Comparison of ENCODE assay signal across 8 cellular contexts in genomic region chr11:64299847-64300648, GRCh38. TPM values are rescaled to one million over a fixed set of nuclear protein-coding genes. Genes with fewer than 3 reads are reported as not detected.
DNase-seq lines count a peak whose midpoint lies in the region; ATAC-seq, FAIRE-seq and TF ChIP-seq lines count a peak whose summit lies in the region.

TSS of gene CATSPERZ (plus strand) at chr11:64300358. CDS start at chr11:64300411, 53 bp downstream.

- H2BK20ac ChIP-seq in H1 (ENCODE audit: low read length), result peak within 1 kb of the TSS; percentile 28; the same call in 1 of the 2 replicates

- no peak within 1 kb of the TSS for H3K4ac ChIP-seq in H1 (replicated peaks; ENCODE audit: insufficient read length, low read depth, low read length)

- H4K91ac ChIP-seq in H1 (replicated peaks; ENCODE audit: insufficient read length, low read length), result peak within 1 kb of the TSS; percentile 94

- peaks cover 36% of the 10 kb centered on the region for H3F3A ChIP-seq in neural progenitor cell (ENCODE audit: low read depth)

- intact Hi-C loops in CD14-positive monocyte (cut with micrococcal nuclease), result loop anchor here (2.0 to 5.0 kb wide), 4 partner anchors 15 to 58 kb away; partner anchors contain the start of genes BAD (in 1 of the 2), FKBP2 (in 1 of the 2), GPR137 (in 1 of the 2) and PLCB3 (in 1 of the 2)

- peaks cover 17% of the 10 kb centered on the region for H3K4me1 ChIP-seq in NT2/D1 (ENCODE audit: insufficient read depth, insufficient read length)
- H3K4me1 ChIP-seq in H1 (replicated peaks in 1 of 4; ENCODE audit: control insufficient read depth in 3 of 4, insufficient read depth in 4 of 4, low read length in 3 of 4), result peaks cover 3 to 27% (median 18%) of the 10 kb centered on the region in 4 experiments; a peak in 6 of 7 replicates
- H3K4me1 ChIP-seq in neural progenitor cell, result peaks cover 13% of the 10 kb centered on the region

- no peak for ATAC-seq in GM19023 (IDR thresholded peaks at IDR 0.05; ENCODE audit: unreplicated experiment)
- no peak for ATAC-seq in GM18870 (IDR thresholded peaks at IDR 0.05; ENCODE audit: unreplicated experiment)

- H3K14ac ChIP-seq in H1 (ENCODE audit: insufficient read length), result no peak within 1 kb of the TSS

- DNase-seq in CD14-positive monocyte (ENCODE audit: low spot score), result no peak
- DNase-seq in NT2/D1 (ENCODE audit: low read depth, low spot score), result no peak
- DNase-seq in H1 (ENCODE audit: low read depth in 1 of 2, low spot score in 2 of 2), result peak in 1 of 2 experiments; percentile 83
- no peak for DNase-seq in neural progenitor cell (ENCODE audit: low spot score)
- DNase-seq in MV-4-11 (lab: John Stamatoyannopoulos, UW), result no peak
- DNase-seq in NAMALWA (ENCODE audit: low spot score), result no peak

- TF ChIP-seq CTCF in CD14-positive monocyte (IDR thresholded peaks at IDR 0.05) (no peak), H1 (IDR thresholded peaks at IDR 0.05; ENCODE audit: control extremely low read depth in 1 of 3, insufficient read depth in 1 of 3, low read depth in 1 of 3, low read length in 3 of 3) (no peak), neural progenitor cell (IDR thresholded peaks at IDR 0.05) (peak; percentile 26)

- no peak within 1 kb of the TSS for H2BK5ac ChIP-seq in H1 (ENCODE audit: low read depth, low read length)

- H3K4me3 Mint-ChIP-seq in CD14-positive monocyte (peak within 1 kb of the TSS; percentile 75 to 91), neural progenitor cell (peak within 1 kb of the TSS; percentile 81)

- H3K4me2 ChIP-seq in H1 (ENCODE audit: insufficient read depth in 1 of 2, low read depth in 2 of 2, low read length in 2 of 2) (peak within 1 kb of the TSS; percentile 59 to 66), neural progenitor cell (peak within 1 kb of the TSS; percentile 78)

- TF ChIP-seq EP300 in H1 (IDR thresholded peaks at IDR 0.05; ENCODE audit: borderline replicate concordance in 1 of 2, low read depth in 2 of 2, low read length in 2 of 2), result no peak

- no peak within 1 kb of the TSS for H3K56ac ChIP-seq in H1 (replicated peaks; ENCODE audit: insufficient read length, low read depth, low read length)

- H2BK15ac ChIP-seq in H1 (ENCODE audit: low read length), result peak within 1 kb of the TSS; percentile 95; the same call in 1 of the 2 replicates

- no peaks in the 10 kb centered on the region for H3K9me3 ChIP-seq in NT2/D1 (ENCODE audit: insufficient read depth, low read length)
- no peaks in the 10 kb centered on the region; a peak in 1 of 4 replicates for H3K9me3 ChIP-seq in H1 (ENCODE audit: insufficient read depth in 2 of 2, low read depth in 1 of 2, low read length in 1 of 2)
- no peaks in the 10 kb centered on the region for H3K9me3 ChIP-seq in neural progenitor cell (ENCODE audit: low read depth)

- peak within 1 kb of the TSS; percentile 64; the same call in 1 of the 2 replicates for H3K18ac ChIP-seq in H1 (ENCODE audit: extremely low read depth, low read length)

- H2AFZ ChIP-seq in H1 (ENCODE audit: low read length), result no peak within 1 kb of the TSS
- no peak within 1 kb of the TSS for H2AFZ ChIP-seq in neural progenitor cell (replicated peaks)

- H3K4me3 ChIP-seq in NT2/D1 (ENCODE audit: insufficient read length, low read depth) (peak within 1 kb of the TSS; percentile 31), H1 (ENCODE audit: extremely low read depth in 1 of 4, insufficient read depth in 2 of 4, low read depth in 3 of 4, low read length in 4 of 4) (peak within 1 kb of the TSS; percentile 7 to 49 (median 16); a peak in 7 of 8 replicates), neural progenitor cell (peak within 1 kb of the TSS; percentile 40)

- peaks cover 42% of the 10 kb centered on the region for H3K4me1 Mint-ChIP-seq in CD14-positive monocyte
- peaks cover 20% of the 10 kb centered on the region for H3K4me1 Mint-ChIP-seq in neural progenitor cell

- no peak within 1 kb of the TSS for H2AK5ac ChIP-seq in H1 (ENCODE audit: low read depth, low read length)

- no peak for TF ChIP-seq POLR2A in H1 (IDR thresholded peaks at IDR 0.05; ENCODE audit: control extremely low read depth in 1 of 2, low read depth in 2 of 2, low read length in 2 of 2)

- WGBS in H1 (ENCODE audit: extremely low coverage in 1 of 2, insufficient coverage in 1 of 2, insufficient read length in 1 of 2, insufficient replicate concordance in 2 of 2, low coverage in 1 of 2, low lambda C conversion rate in 2 of 2, missing lambda C conversion rate in 1 of 2), 2 experiments, result 17% methylated on average over 29 of the region's 54 CpGs; no CpG with 5 or more reads in 1 of the 2 experiments

- peaks cover 10% of the 10 kb centered on the region; the same call in 1 of the 2 replicates for H3K23me2 ChIP-seq in H1 (ENCODE audit: low read depth, low read length)

- peaks cover 66% of the 10 kb centered on the region for H3K27me3 ChIP-seq in NT2/D1 (ENCODE audit: insufficient read depth, insufficient read length)
- H3K27me3 ChIP-seq in H1 (replicated peaks in 1 of 4; ENCODE audit: control insufficient read depth in 3 of 4, extremely low read depth in 1 of 4, insufficient read depth in 3 of 4, low read length in 3 of 4), result peaks cover 52 to 74% (median 62%) of the 10 kb centered on the region in 4 experiments
- H3K27me3 ChIP-seq in neural progenitor cell, result peaks cover 92% of the 10 kb centered on the region

- H3K79me2 ChIP-seq in H1 (ENCODE audit: control insufficient read depth in 1 of 2, insufficient read depth in 2 of 2, low read length in 2 of 2) (no peaks in the 10 kb centered on the region), neural progenitor cell (ENCODE audit: low read depth) (no peaks in the 10 kb centered on the region)

- H3K9ac ChIP-seq in NT2/D1 (ENCODE audit: insufficient read length, low read depth) (peak within 1 kb of the TSS; percentile 76), H1 (replicated peaks in 1 of 4; ENCODE audit: extremely low read depth in 1 of 4, low read depth in 3 of 4, low read length in 3 of 4) (no peak within 1 kb of the TSS), neural progenitor cell (no peak within 1 kb of the TSS)

- H2BK120ac ChIP-seq in H1 (replicated peaks; ENCODE audit: low read depth, low read length), result peak within 1 kb of the TSS; percentile 59

- TF ChIP-seq RAD21 in H1 (IDR thresholded peaks at IDR 0.05 in 1 of 2, conservative IDR thresholded peaks at IDR 0.05 in 1 of 2; ENCODE audit: low read depth in 2 of 2, low read length in 2 of 2), result no peak

- H2BK12ac ChIP-seq in H1 (ENCODE audit: low read depth, low read length), result peak within 1 kb of the TSS; percentile 20; the same call in 1 of the 2 replicates

- H3K36me3 Mint-ChIP-seq in CD14-positive monocyte, result peaks cover 5 to 16% of the 10 kb centered on the region in 2 donors
- no peaks in the 10 kb centered on the region for H3K36me3 Mint-ChIP-seq in neural progenitor cell

- CTCF ChIA-PET in H1 (lab: Charles Lee; ENCODE audit: partially characterized antibody), result interaction anchor here (0.5 to 20.8 kb wide), 19 partner anchors 12 to 1965 kb away, joined by 3 to 614 read pairs (median 4); partner anchors contain the start of genes BAD, CCDC88B, FERMT3 and GPR137

- peaks cover 0 to 13% of the 10 kb centered on the region in 2 experiments for H4K20me1 ChIP-seq in H1 (replicated peaks in 1 of 2; ENCODE audit: control insufficient read depth in 1 of 2, insufficient read depth in 2 of 2, low read length in 2 of 2)
- peaks cover 39% of the 10 kb centered on the region for H4K20me1 ChIP-seq in neural progenitor cell (ENCODE audit: low read depth)

- H3K27me3 Mint-ChIP-seq in CD14-positive monocyte (ENCODE audit: low read depth in 3 of 3), result peaks cover 63 to 73% (median 72%) of the 10 kb centered on the region in 3 donors
- H3K27me3 Mint-ChIP-seq in neural progenitor cell (ENCODE audit: insufficient read depth, low read depth), result peaks cover 73% of the 10 kb centered on the region

- H4K8ac ChIP-seq in H1 (ENCODE audit: extremely low read depth, insufficient read depth, low read length), result peak within 1 kb of the TSS; percentile 86

- no peaks in the 10 kb centered on the region for H3K79me1 ChIP-seq in H1 (ENCODE audit: low read depth, low read length)

- H3K27ac Mint-ChIP-seq in CD14-positive monocyte (peak within 1 kb of the TSS; percentile 59 to 92 (median 85)), neural progenitor cell (no peak within 1 kb of the TSS)

- H4K5ac ChIP-seq in H1 (ENCODE audit: insufficient read length, low read depth, low read length), result no peak within 1 kb of the TSS

- POLR2A ChIA-PET in H1 (lab: Charles Lee; ENCODE audit: partially characterized antibody), result interaction anchor here (0.7 to 5.6 kb wide), 8 partner anchors 12 to 89 kb away, joined by 3 to 57 read pairs (median 4); partner anchors contain the start of genes GPR137, NUDT22 and TRPT1

- no peaks in the 10 kb centered on the region for H3K36me3 ChIP-seq in NT2/D1 (ENCODE audit: insufficient read depth, insufficient read length, low read length)
- H3K36me3 ChIP-seq in H1 (ENCODE audit: control insufficient read depth in 2 of 4, insufficient read depth in 4 of 4, low read length in 3 of 4), result no peaks in the 10 kb centered on the region; a peak in 1 of 8 replicates
- no peaks in the 10 kb centered on the region for H3K36me3 ChIP-seq in neural progenitor cell

- no peak within 1 kb of the TSS for H3K27ac ChIP-seq in H1 (ENCODE audit: low read depth, low read length)
- no peak within 1 kb of the TSS for H3K27ac ChIP-seq in neural progenitor cell

- FAIRE-seq in H1 (lab: Jason Lieb, UNC), result no peak

- no peak within 1 kb of the TSS for H3K23ac ChIP-seq in H1 (ENCODE audit: insufficient read length)

- peaks cover 0 to 32% (median 9%) of the 10 kb centered on the region in 7 donors for H3K9me3 Mint-ChIP-seq in CD14-positive monocyte
- no peaks in the 10 kb centered on the region for H3K9me3 Mint-ChIP-seq in neural progenitor cell

TF ChIP-seq in H1, 55 proteins besides CTCF, POLR2A, EP300 and RAD21 (continues in another document):
- TF ChIP-seq TAF7 (optimal IDR thresholded peaks at IDR 0.05; ENCODE audit: borderline replicate concordance, low read depth, low read length) (no peak), SP1 (IDR thresholded peaks at IDR 0.05; ENCODE audit: low read depth, low read length) (no peak), SIRT6 (IDR thresholded peaks at IDR 0.05; ENCODE audit: low read length) (no peak), KDM1A (IDR thresholded peaks at IDR 0.05; ENCODE audit: borderline replicate concordance, low read length) (no peak), POU5F1 (IDR thresholded peaks at IDR 0.05; ENCODE audit: low read depth, low read length) (no peak), MAFK (IDR thresholded peaks at IDR 0.05; ENCODE audit: low read depth, low read length) (no peak)

RNA-seq across cellular contexts. Expression of gene CATSPERZ, which starts in this region (rescaled TPM):
- not detected for polyA plus RNA-seq in CD14-positive monocyte
- total RNA-seq in H1 (2021; fragmentation: NEBNext Ultra II Directional; extraction: Animal tissue kit (Norgen Biotek cat#: 25700)), result not detected in 2 replicates
- 0.77 and 1.1 TPM in 2 replicates for polyA plus RNA-seq in H1 (2011; rRNA removed)
- polyA plus RNA-seq in H1 (2011; cell fraction: cytosol; rRNA removed), result 0.85 TPM
- polyA plus RNA-seq in H1 (2011; cell fraction: nucleus; rRNA removed), result 1.6 TPM
- 0.46 to 0.96 TPM (median 0.73 TPM) in 3 of 4 replicates, not detected in the other for polyA plus RNA-seq in H1 (2012, experiment 1 of 2)
- 0.71 TPM for polyA plus RNA-seq in H1 (2012, experiment 2 of 2)
- polyA plus RNA-seq in H1 (2013, experiment 1 of 2), result 0.49 TPM
- polyA plus RNA-seq in H1 (2013, experiment 2 of 2), result 0.66 TPM
- not detected in 2 replicates for polyA minus RNA-seq in H1 (2011; rRNA and poly(A)+ RNA removed)
- not detected for polyA minus RNA-seq in H1 (2011; cell fraction: cytosol; rRNA and poly(A)+ RNA removed)
- not detected for polyA minus RNA-seq in H1 (2011; cell fraction: nucleus; rRNA and poly(A)+ RNA removed)
- total RNA-seq in neural progenitor cell (ENCODE audit: low replicate concordance), result 0.22 TPM in 1 of 2 replicates, not detected in the other
